12 cellular contexts compared by ENCODE assay signal in genomic region chr3:116059421-116060096, GRCh38.
A peak's percentile ranks its signal among the peaks of the same experiment; 100 is the strongest.
DNase-seq lines count a peak whose midpoint lies in the region; ATAC-seq, FAIRE-seq and TF ChIP-seq lines count a peak whose summit lies in the region.
"Had no signal": no experiment of that assay in that cellular context is flagged by ENCODE, and none has a peak within 500 bp of the region (broad histone marks: within the 10 kb centered on the region; RNA-seq: fewer than 3 reads in every experiment).

No MANE protein-coding gene starts in this region.

- no peaks in the 10 kb centered on the region for H3K9me3 ChIP-seq in A549
- H3K9me3 ChIP-seq in WERI-Rb-1 (ENCODE audit: severe bottlenecking) = no peaks in the 10 kb centered on the region

- H3K4me1 Mint-ChIP-seq in naive thymus-derived CD8-positive, alpha-beta T cell = no peaks in the 10 kb centered on the region

- H3K36me3 ChIP-seq in WERI-Rb-1 = no peaks in the 10 kb centered on the region

- H3K27ac ChIP-seq in A549 (0 out of 6 replicates have a peak overlapping the region, but pooled peaks of 1 of the 2 experiments have one; percentile 33), WERI-Rb-1 (no peak overlapping the region)
- H3K27ac ChIP-seq: coronary artery had no signal

- H3K4me3 Mint-ChIP-seq in naive thymus-derived CD8-positive, alpha-beta T cell = no peak overlapping the region

- peaks cover 0 to 2% (median 0%) of the 10 kb centered on the region in 5 donors for H3K27me3 Mint-ChIP-seq in naive thymus-derived CD8-positive, alpha-beta T cell

- H3K27ac Mint-ChIP-seq in naive thymus-derived CD8-positive, alpha-beta T cell = no peak overlapping the region

- no peak for FAIRE-seq in A549 (lab: Jason Lieb, UNC)
- FAIRE-seq: D721Med had no signal

- no peaks in the 10 kb centered on the region for H3K36me3 Mint-ChIP-seq in naive thymus-derived CD8-positive, alpha-beta T cell

- H3K9me3 Mint-ChIP-seq in naive thymus-derived CD8-positive, alpha-beta T cell = peaks cover 0 to 8% (median 0%) of the 10 kb centered on the region in 9 donors

- TF ChIP-seq POLR2A in A549 (IDR thresholded peaks at IDR 0.05; ENCODE audit: low read length) = no peak

- POLR2A ChIA-PET in A549 (lab: Yijun Ruan, JAX) = no interaction called here
- POLR2A ChIA-PET in naive thymus-derived CD8-positive, alpha-beta T cell (lab: Charles Lee) = no interaction called here

- in situ Hi-C loops in SK-MEL-5 (cut with HindIII; ENCODE audit: low pct_unique_long_range_greater_than_20kb, low sequenced_read_pairs) = no loop called here
- in situ Hi-C loops in KBM-7 (cut with MboI; ENCODE audit: low pct_unique_long_range_greater_than_20kb, low sequenced_read_pairs) = no loop called here

- H3K4me1 ChIP-seq in A549 = 0 out of 3 replicates have a peak, but pooled peaks cover 7% of the 10 kb centered on the region

- TF ChIP-seq RAD21 in A549 (conservative IDR thresholded peaks at IDR 0.05 in 1 of 2, IDR thresholded peaks at IDR 0.05 in 1 of 2) = no peak

- ATAC-seq in A549 = peak; percentile 84 to 99
- no peak for ATAC-seq in GM21786 (IDR thresholded peaks at IDR 0.05; ENCODE audit: unreplicated experiment)
- ATAC-seq in naive thymus-derived CD8-positive, alpha-beta T cell = no peak

- TF ChIP-seq EP300 in A549 (IDR thresholded peaks at IDR 0.05) = no peak

- DNase-seq in A549 (ENCODE audit: low read depth in 1 of 2, low spot score in 1 of 2) (peak; percentile 41 to 60), H4 (ENCODE audit: low spot score) (peak; percentile 92), SK-MEL-5 (ENCODE audit: low read depth, low spot score) (peak; percentile 9), hepatic stellate cell (ENCODE audit: low spot score) (peak; percentile 2), KBM-7 (no peak), WERI-Rb-1 (no peak)
- DNase-seq in naive thymus-derived CD8-positive, alpha-beta T cell = no peak
- DNase-seq: activated CD4-positive, alpha-beta T cell treated with anti-CD3 and anti-CD28 coated beads for 48 hours; NCI-H187 had no signal

- H3K27me3 ChIP-seq in WERI-Rb-1 (ENCODE audit: insufficient read depth, low read depth, severe bottlenecking) = peaks cover 16% of the 10 kb centered on the region

- 7% methylated on average over 2 of the region's 2 CpGs for WGBS in A549 (ENCODE audit: missing lambda C conversion rate)

- CTCF ChIA-PET in A549 (lab: Yijun Ruan, JAX) = no interaction called here

- H3K4me2 ChIP-seq in A549 = 0 out of 3 replicates have a peak overlapping the region, but pooled peaks have one; percentile 1

- TF ChIP-seq CTCF in A549 (IDR thresholded peaks at IDR 0.05) (no peak), WERI-Rb-1 (IDR thresholded peaks at IDR 0.05; ENCODE audit: low read depth, low read length) (no peak)

- H3K4me3 ChIP-seq in A549 (no peak overlapping the region), WERI-Rb-1 (ENCODE audit: low read depth, low read length) (no peak overlapping the region)
- H3K4me3 ChIP-seq: coronary artery had no signal

TF ChIP-seq in A549, 52 proteins besides CTCF, POLR2A, EP300 and RAD21:
- TF ChIP-seq FOXS1 (CRISPR knock-in tag; IDR thresholded peaks at IDR 0.05) (no peak), MAFK (IDR thresholded peaks at IDR 0.05; ENCODE audit: partially characterized antibody) (peak; percentile 66)

Comparison
In these comparisons a context has a peak if more than half of its experiments do, and no peak if none do; other contexts are left out.
1. ATAC-seq: peak in A549 (2 of 2); none in GM21786 (single experiment) and naive thymus-derived CD8-positive, alpha-beta T cell (0 of 2).
2. DNase-seq: peak in A549 (2 of 2), H4 (single experiment), SK-MEL-5 (single experiment) and hepatic stellate cell (single experiment); none in KBM-7 (single experiment), WERI-Rb-1 (single experiment) and naive thymus-derived CD8-positive, alpha-beta T cell (0 of 10).